8 cellular contexts compared by ENCODE assay signal in the genomic region with DNA sequence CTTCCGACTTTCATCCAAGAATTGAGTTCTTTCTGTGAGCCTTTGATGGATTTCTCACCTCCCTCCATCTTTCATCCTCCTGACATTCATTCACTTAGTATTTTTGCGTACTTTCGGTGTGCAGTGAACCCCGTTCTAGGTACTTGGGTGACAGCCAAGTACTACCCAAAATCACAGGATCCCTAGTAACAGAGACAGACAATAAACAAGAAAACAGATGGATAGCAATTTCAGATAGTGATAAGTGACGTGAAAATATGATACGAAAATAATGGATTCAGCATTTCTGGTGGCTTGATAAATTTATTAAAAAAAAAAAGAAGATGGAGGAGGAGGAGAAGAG. TPM values are rescaled to one million over a fixed set of nuclear protein-coding genes. Genes with fewer than 3 reads are reported as not detected.
DNase-seq lines count a peak whose midpoint lies in the region; ATAC-seq and TF ChIP-seq lines count a peak whose summit lies in the region.

No MANE protein-coding gene starts in this region.

- no peaks in the 10 kb centered on the region for H3K27me3 Mint-ChIP-seq in activated naive CD4-positive, alpha-beta T cell treated with anti-CD3 and anti-CD28 coated beads for 36 hours (ENCODE audit: low read depth)

- H3K9me3 Mint-ChIP-seq in activated naive CD4-positive, alpha-beta T cell treated with anti-CD3 and anti-CD28 coated beads for 36 hours, result no peaks in the 10 kb centered on the region

- peaks cover 3% of the 10 kb centered on the region; the same call in 1 of the 2 replicates for H3K36me3 ChIP-seq in WERI-Rb-1
- H3K36me3 ChIP-seq in thoracic aorta, result no peaks in the 10 kb centered on the region

- peak; percentile 14 for ATAC-seq in thoracic aorta (ENCODE audit: insufficient number of reproducible peaks, low FRiP score, low read depth)

- H3K4me3 ChIP-seq in WERI-Rb-1 (ENCODE audit: low read depth, low read length) (peak overlapping the region; percentile 69), iPS-18c (ENCODE audit: insufficient read depth, low read depth, low read length) (peak overlapping the region; percentile 29; the same call in 1 of the 2 replicates), thoracic aorta (peak overlapping the region; percentile 93)

- DNase-seq in activated naive CD4-positive, alpha-beta T cell treated with anti-CD3 and anti-CD28 coated beads for 36 hours, result no peak
- DNase-seq in activated naive CD4-positive, alpha-beta T cell (lab: John Stamatoyannopoulos, UW), result no peak
- DNase-seq in WERI-Rb-1 (no peak), thoracic aorta (ENCODE audit: low spot score) (no peak), 8988T (no peak), NAMALWA (ENCODE audit: low spot score) (no peak), SHP77 (lab: John Stamatoyannopoulos, UW) (no peak)

- H3K9me3 ChIP-seq in WERI-Rb-1 (ENCODE audit: severe bottlenecking), result no peaks in the 10 kb centered on the region
- no peaks in the 10 kb centered on the region for H3K9me3 ChIP-seq in iPS-18c (ENCODE audit: control insufficient read depth, insufficient read depth, low read length)
- no peaks in the 10 kb centered on the region for H3K9me3 ChIP-seq in thoracic aorta

- H3K4me3 Mint-ChIP-seq in activated naive CD4-positive, alpha-beta T cell treated with anti-CD3 and anti-CD28 coated beads for 36 hours, result peak overlapping the region; percentile 97

- intact Hi-C loops in activated naive CD4-positive, alpha-beta T cell treated with anti-CD3 and anti-CD28 coated beads for 36 hours (cut with micrococcal nuclease), result loop anchor here (1.0 to 5.0 kb wide), 9 partner anchors 42 to 937 kb away; a partner anchor contains a TSS

- H3K27ac ChIP-seq in WERI-Rb-1, result peak overlapping the region; percentile 82
- peak overlapping the region; percentile 97 to 98 for H3K27ac ChIP-seq in thoracic aorta

- peaks cover 1% of the 10 kb centered on the region for H3K36me3 Mint-ChIP-seq in activated naive CD4-positive, alpha-beta T cell treated with anti-CD3 and anti-CD28 coated beads for 36 hours (ENCODE audit: low read depth)

- no peaks in the 10 kb centered on the region for H3K27me3 ChIP-seq in WERI-Rb-1 (ENCODE audit: insufficient read depth, low read depth, severe bottlenecking)
- no peaks in the 10 kb centered on the region for H3K27me3 ChIP-seq in thoracic aorta (replicated peaks; ENCODE audit: insufficient read depth)

- TF ChIP-seq CTCF in WERI-Rb-1 (IDR thresholded peaks at IDR 0.05; ENCODE audit: low read depth, low read length) (no peak), thoracic aorta (IDR thresholded peaks at IDR 0.05) (no peak)

- CTCF ChIA-PET in activated naive CD4-positive, alpha-beta T cell treated with anti-CD3 and anti-CD28 coated beads for 36 hours (lab: Charles Lee), result interaction anchor here (0.6 kb wide), 1 partner anchor 126 kb away, joined by 3 read pairs; no protein-coding TSS in a partner anchor

- H3K4me1 ChIP-seq in thoracic aorta (ENCODE audit: control insufficient read depth in 1 of 2, low read depth in 2 of 2), result peaks cover 10 to 22% of the 10 kb centered on the region in 2 donors

- H3K27ac Mint-ChIP-seq in activated naive CD4-positive, alpha-beta T cell treated with anti-CD3 and anti-CD28 coated beads for 36 hours, result peak overlapping the region; percentile 89

- peaks cover 27% of the 10 kb centered on the region for H3K4me1 Mint-ChIP-seq in activated naive CD4-positive, alpha-beta T cell treated with anti-CD3 and anti-CD28 coated beads for 36 hours (ENCODE audit: low read depth)

RNA-seq across cellular contexts. Expression of a gene that starts 0.3 kb away (rescaled TPM):
- 10 to 100 TPM; 43.7 to 44.3 TPM for total RNA-seq in activated naive CD4-positive, alpha-beta T cell treated with anti-CD3 and anti-CD28 coated beads for 36 hours
- total RNA-seq in thoracic aorta, result 10 to 100 TPM; 42.1 to 62.3 TPM

Comparison
In these comparisons a context has a peak if more than half of its experiments do, and no peak if none do; other contexts are left out.
1. H3K4me3 ChIP-seq: peak in every context shown above with its lines; median percentile 93 in thoracic aorta; 69 in WERI-Rb-1; 29 in iPS-18c.